Comparison of ENCODE assay signal across 8 cellular contexts in genomic region chr3:49839193-49839809, GRCh38. TPM values are rescaled to one million over a fixed set of nuclear protein-coding genes. Genes with fewer than 3 reads are reported as not detected.
DNase-seq lines count a peak whose midpoint lies in the region; ATAC-seq and TF ChIP-seq lines count a peak whose summit lies in the region.

No MANE protein-coding gene starts in this region.

- no peaks in the 10 kb centered on the region for H3K9me3 ChIP-seq in HCT116 (ENCODE audit: control insufficient read depth in 1 of 2, insufficient read depth in 1 of 2, low read depth in 1 of 2, low read length in 2 of 2)

- H3K4me1 ChIP-seq in HCT116 (ENCODE audit: control insufficient read depth in 1 of 2, insufficient read depth in 2 of 2, low read length in 2 of 2) = peaks cover 4 to 10% of the 10 kb centered on the region in 2 experiments; a peak in 1 of 4 replicates

- no peak overlapping the region for H3K4me3 Mint-ChIP-seq in effector memory CD8-positive, alpha-beta T cell
- no peak overlapping the region for H3K4me3 Mint-ChIP-seq in mesothelial cell of epicardium

- POLR2A ChIA-PET in BJ (lab: Charles Lee) (no interaction called here), HCT116 (lab: Charles Lee) (interaction anchor here (0.9 kb wide), 2 partner anchors 11 to 61 kb away, joined by 3 to 4 read pairs; no protein-coding TSS in a partner anchor)

- no peaks in the 10 kb centered on the region for H3K4me1 Mint-ChIP-seq in effector memory CD8-positive, alpha-beta T cell (ENCODE audit: low read depth in 2 of 2)
- H3K4me1 Mint-ChIP-seq in mesothelial cell of epicardium = peaks cover 5% of the 10 kb centered on the region

- CTCF ChIA-PET in BJ (lab: Yijun Ruan, JAX) (interaction anchor here (0.7 to 12.2 kb wide), 32 partner anchors 8 to 317 kb away, joined by 3 to 287 read pairs (median 4); partner anchors contain the start of genes AMIGO3, CAMKV, CDHR4 and INKA1), HCT116 (lab: Charles Lee) (interaction anchor here (0.6 to 2.2 kb wide), 15 partner anchors 8 to 302 kb away, joined by 3 to 34 read pairs (median 3); partner anchors contain the start of gene INKA1)

- H2AFZ ChIP-seq in HCT116 (ENCODE audit: low read depth, low read length, poor library complexity, severe bottlenecking) = no peak overlapping the region

- H3K4me2 ChIP-seq in HCT116 (ENCODE audit: low read length) = no peak overlapping the region

- peak overlapping the region in 1 of 2 donors; percentile 10 for H3K27ac Mint-ChIP-seq in effector memory CD8-positive, alpha-beta T cell
- peak overlapping the region; percentile 78 for H3K27ac Mint-ChIP-seq in mesothelial cell of epicardium

- H3K9ac ChIP-seq in HCT116 (ENCODE audit: low read length) = no peak overlapping the region

- no peaks in the 10 kb centered on the region for H3K27me3 ChIP-seq in BJ (ENCODE audit: control insufficient read depth, insufficient read depth, low read length)
- H3K27me3 ChIP-seq in HCT116 (ENCODE audit: insufficient read depth, low read length) = no peaks in the 10 kb centered on the region

- RAD21 ChIA-PET in HCT116 (lab: Charles Lee; ENCODE audit: low non-redundant PET in 1 of 2, low total read pairs in 2 of 2, uncharacterized antibody in 2 of 2, unreplicated experiment in 2 of 2) = interaction anchor here (1.0 to 1.9 kb wide), 4 partner anchors 36 to 300 kb away, joined by 3 to 9 read pairs (median 6); partner anchors contain the start of gene INKA1 (in 2 of the 2)

- DNase-seq in BJ (ENCODE audit: low read depth) (peak; percentile 16), HCT116 (ENCODE audit: low read depth, low spot score) (peak; percentile 44), NOMO-1 treated with dmso at 0.1 percent for 144 hours (lab: John Stamatoyannopoulos, UW; ENCODE audit: unreplicated experiment) (peak; percentile 61), mesothelial cell of epicardium (ENCODE audit: low spot score in 2 of 2, unreplicated experiment in 2 of 2) (peak; percentile 53 to 82)
- peak; percentile 89 for DNase-seq in activated CD8-positive, alpha-beta memory T cell treated with anti-CD3 and anti-CD28 coated beads for 24 hours
- DNase-seq in effector memory CD8-positive, alpha-beta T cell = peak; percentile 76 to 80 (median 78)
- DNase-seq in stimulated activated CD8-positive, alpha-beta memory T cell treated with anti-CD3 and anti-CD28 coated beads, Interleukin-15, amount 100 ng/mL, for 48 hours (ENCODE audit: low read depth in 2 of 2) = peak; percentile 51 to 59

- peak; percentile 89 for TF ChIP-seq RAD21 in HCT116 (IDR thresholded peaks at IDR 0.05; ENCODE audit: low read depth)

- peak; percentile 89 for TF ChIP-seq CTCF in BJ (IDR thresholded peaks at IDR 0.05; ENCODE audit: insufficient read depth, low read depth, low read length)
- TF ChIP-seq CTCF in HCT116 (IDR thresholded peaks at IDR 0.05 in 2 of 3, conservative IDR thresholded peaks at IDR 0.05 in 1 of 3; ENCODE audit: borderline replicate concordance in 1 of 3, insufficient read depth in 1 of 3, low read depth in 2 of 3, low read length in 2 of 3) = peak; percentile 85 to 92 (median 89)
- TF ChIP-seq CTCF in mesothelial cell of epicardium (IDR thresholded peaks at IDR 0.05; ENCODE audit: unreplicated experiment) = peak; percentile 76

- H3K27ac ChIP-seq in HCT116 (ENCODE audit: low read depth, low read length) = no peak overlapping the region

- H3K36me3 Mint-ChIP-seq in effector memory CD8-positive, alpha-beta T cell (ENCODE audit: insufficient read depth) = no peaks in the 10 kb centered on the region
- H3K36me3 Mint-ChIP-seq in mesothelial cell of epicardium = peaks cover 4% of the 10 kb centered on the region

- H3K4me3 ChIP-seq in BJ (ENCODE audit: low read depth, low read length) (no peak overlapping the region), HCT116 (replicated peaks in 1 of 2; ENCODE audit: low read depth in 1 of 2, low read length in 2 of 2) (no peak overlapping the region)

- H3K79me2 ChIP-seq in HCT116 (ENCODE audit: insufficient read depth, low read length) = no peaks in the 10 kb centered on the region

- ATAC-seq in HCT116 (peak; percentile 80), HG03469 (IDR thresholded peaks at IDR 0.05; ENCODE audit: unreplicated experiment) (no peak)
- ATAC-seq in effector memory CD8-positive, alpha-beta T cell (replicated peaks) = peak; percentile 99

- no peaks in the 10 kb centered on the region for H3K27me3 Mint-ChIP-seq in effector memory CD8-positive, alpha-beta T cell
- no peaks in the 10 kb centered on the region for H3K27me3 Mint-ChIP-seq in mesothelial cell of epicardium (ENCODE audit: low read depth)

- no peaks in the 10 kb centered on the region; the same call in 1 of the 2 replicates for H4K20me1 ChIP-seq in HCT116 (ENCODE audit: insufficient read depth)

- intact Hi-C loops in HCT116 (cut with micrococcal nuclease) = loop anchor here (1.0 to 5.0 kb wide), 4 partner anchors 37 to 300 kb away; partner anchors contain the start of gene GMPPB

- no peaks in the 10 kb centered on the region for H3K9me2 ChIP-seq in HCT116 (ENCODE audit: insufficient read depth)

- no peaks in the 10 kb centered on the region for H3K9me3 Mint-ChIP-seq in effector memory CD8-positive, alpha-beta T cell
- H3K9me3 Mint-ChIP-seq in mesothelial cell of epicardium = no peaks in the 10 kb centered on the region

- H3K36me3 ChIP-seq in BJ (ENCODE audit: control insufficient read depth, insufficient read depth, low read length) = no peaks in the 10 kb centered on the region; the same call in none of the 2 replicates
- peaks cover 5 to 28% of the 10 kb centered on the region in 2 experiments; a peak in 3 of 4 replicates for H3K36me3 ChIP-seq in HCT116 (ENCODE audit: control insufficient read depth in 1 of 2, insufficient read depth in 2 of 2, low read length in 2 of 2)

- TF ChIP-seq POLR2A in HCT116 (IDR thresholded peaks at IDR 0.05; ENCODE audit: borderline replicate concordance, extremely low read depth, insufficient read depth, insufficient read length) = no peak

- no TSS peak for BruUV-seq in HCT116 (replicated peaks; lab: Mats Ljungman, UMichigan)

TF ChIP-seq in HCT116, 20 proteins besides CTCF, POLR2A, EP300 and RAD21:
- TF ChIP-seq ATF3 (IDR thresholded peaks at IDR 0.05) (no peak), ZFX (IDR thresholded peaks at IDR 0.05) (no peak), SIN3A (IDR thresholded peaks at IDR 0.05; ENCODE audit: low read depth) (no peak), JUND (IDR thresholded peaks at IDR 0.05) (no peak), FOSL1 (IDR thresholded peaks at IDR 0.05; ENCODE audit: low read depth) (no peak), ELF1 (IDR thresholded peaks at IDR 0.05; ENCODE audit: borderline replicate concordance, low read depth) (no peak), CEBPB (IDR thresholded peaks at IDR 0.05; ENCODE audit: low read depth) (no peak), EZH2 (IDR thresholded peaks at IDR 0.05) (no peak), MAX (IDR thresholded peaks at IDR 0.05) (no peak; the same call in 1 of the 2 replicates)

RNA-seq across cellular contexts. Expression of gene TRAIP, which starts 17.1 kb away (rescaled TPM):
- polyA plus RNA-seq in BJ (2011; rRNA removed) = 4.9 and 5.8 TPM in 2 replicates
- 5.8 and 6.3 TPM in 2 replicates for polyA minus RNA-seq in BJ (2011; rRNA and poly(A)+ RNA removed)
- total RNA-seq in HCT116 (2021; ENCODE audit: unreplicated experiment) (25.5 TPM), mesothelial cell of epicardium (10.4 to 15.0 TPM (median 10.6 TPM) in 3 replicates)
- 21.9 and 24.7 TPM in 2 replicates for polyA plus RNA-seq in HCT116 (2012)

RNA-seq across cellular contexts. Expression of gene UBA7, which starts 25.5 kb away (rescaled TPM):
- polyA plus RNA-seq in BJ (2011; rRNA removed) = 32.9 and 62.5 TPM in 2 replicates
- polyA minus RNA-seq in BJ (2011; rRNA and poly(A)+ RNA removed) = 46.4 and 63.1 TPM in 2 replicates
- total RNA-seq in HCT116 (2021; ENCODE audit: unreplicated experiment) (2.6 TPM), mesothelial cell of epicardium (133 to 144 TPM (median 139 TPM) in 3 replicates)
- polyA plus RNA-seq in HCT116 (2012) = 0.83 and 2.6 TPM in 2 replicates

RNA-seq across cellular contexts. Expression of gene CAMKV, which starts 30.4 kb away (rescaled TPM):
- not detected in 2 replicates for polyA plus RNA-seq in BJ (2011; rRNA removed)
- polyA minus RNA-seq in BJ (2011; rRNA and poly(A)+ RNA removed) = not detected in 2 replicates
- 0.10 TPM for total RNA-seq in HCT116 (2021; ENCODE audit: unreplicated experiment)
- 0.07 TPM in 1 of 2 replicates, not detected in the other for polyA plus RNA-seq in HCT116 (2012)
- 0.14 to 0.58 TPM in 2 of 3 replicates, not detected in the other for total RNA-seq in mesothelial cell of epicardium

RNA-seq across cellular contexts. Expression of gene INKA1, which starts 36.2 kb away (rescaled TPM):
- polyA plus RNA-seq in BJ (2011; rRNA removed) = 3.1 and 4.4 TPM in 2 replicates
- 2.2 and 4.3 TPM in 2 replicates for polyA minus RNA-seq in BJ (2011; rRNA and poly(A)+ RNA removed)
- total RNA-seq in HCT116 (2021; ENCODE audit: unreplicated experiment) = 1.6 TPM
- polyA plus RNA-seq in HCT116 (2012) = 1.3 and 2.4 TPM in 2 replicates
- 7.7 to 9.4 TPM (median 8.4 TPM) in 3 replicates for total RNA-seq in mesothelial cell of epicardium

RNA-seq across cellular contexts. Expression of gene CDHR4, which starts 39.6 kb away (rescaled TPM):
- polyA plus RNA-seq in BJ (2011; rRNA removed) = not detected in 2 replicates
- 0.15 and 0.62 TPM in 2 replicates for polyA minus RNA-seq in BJ (2011; rRNA and poly(A)+ RNA removed)
- total RNA-seq in HCT116 (2021; ENCODE audit: unreplicated experiment) (not detected), mesothelial cell of epicardium (0.27 to 0.42 TPM in 2 of 3 replicates, not detected in the other)
- polyA plus RNA-seq in HCT116 (2012) = 0.22 and 0.90 TPM in 2 replicates

Comparison
In these comparisons a context has a peak if more than half of its experiments do, and no peak if none do; other contexts are left out.
1. DNase-seq: peak in every context shown above with its lines; median percentile 89 in activated CD8-positive, alpha-beta memory T cell treated with anti-CD3 and anti-CD28 coated beads for 24 hours; 78 in effector memory CD8-positive, alpha-beta T cell; 68 in mesothelial cell of epicardium; 61 in NOMO-1 treated with dmso at 0.1 percent for 144 hours; 55 in stimulated activated CD8-positive, alpha-beta memory T cell treated with anti-CD3 and anti-CD28 coated beads, Interleukin-15, amount 100 ng/mL, for 48 hours; 44 in HCT116; 16 in BJ.
2. RNA of gene UBA7, which starts 25.5 kb away (total RNA-seq): 133 to 144 TPM in mesothelial cell of epicardium; 2.6 TPM in HCT116 (single experiment); every median in the first group is over 10 times any median in the second.
3. Peak in every context shown above with its lines, with median percentiles within 50 percentile points of each other: CTCF ChIP-seq.